ENCODE assay signal across 8 cellular contexts in the genomic region with DNA sequence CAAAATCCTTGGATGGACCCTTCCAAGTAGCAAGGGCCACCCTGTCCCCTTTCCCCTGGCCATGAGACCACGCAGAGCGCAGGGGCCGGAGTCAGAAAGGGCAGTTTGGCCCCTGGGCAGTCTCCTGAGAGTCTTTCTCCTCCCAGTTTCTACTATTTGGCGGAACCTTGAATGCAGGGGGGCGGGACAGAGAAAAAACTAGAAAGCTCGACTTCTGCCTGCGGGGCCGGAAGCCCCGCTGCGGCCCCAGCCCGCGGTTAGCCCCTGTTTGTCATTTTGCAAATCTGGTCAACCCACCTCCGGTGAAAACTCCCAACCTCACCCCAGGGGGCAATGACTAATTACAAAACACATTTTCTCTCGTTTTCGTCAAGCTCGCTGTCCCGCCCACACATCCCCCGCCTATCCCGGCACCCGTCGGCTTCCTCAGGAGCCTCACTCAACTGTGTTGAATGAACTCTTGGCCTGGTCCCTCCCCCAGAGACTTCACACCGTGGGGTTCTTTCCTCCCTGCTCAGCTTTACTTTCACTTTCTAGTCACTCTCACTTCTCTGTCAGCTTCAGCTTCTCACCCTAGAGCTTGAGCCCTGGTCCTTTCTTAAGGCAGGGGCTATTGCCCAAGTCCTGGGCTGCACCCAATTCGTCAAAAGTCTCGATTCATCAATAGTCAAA.
DNase-seq lines count a peak whose midpoint lies in the region; ATAC-seq and TF ChIP-seq lines count a peak whose summit lies in the region.

No MANE protein-coding gene starts in this region.

- H3K4me3 ChIP-seq in AG09309 (ENCODE audit: control insufficient read depth, low read depth, low read length), result peak overlapping the region; percentile 33
- peak overlapping the region; percentile 38 for H3K4me3 ChIP-seq in epithelial cell of esophagus (ENCODE audit: low read length)
- H3K4me3 ChIP-seq in mucosa of rectum (ENCODE audit: low read length in 2 of 2), result peak overlapping the region; percentile 54 to 70

- H3K9me3 ChIP-seq in mucosa of rectum (ENCODE audit: control insufficient read depth in 2 of 2, low read length in 2 of 2), result no peaks in the 10 kb centered on the region

- peaks cover 30 to 34% of the 10 kb centered on the region in 2 donors for H3K4me1 ChIP-seq in mucosa of rectum (ENCODE audit: control insufficient read depth in 2 of 2, insufficient read depth in 2 of 2, low read length in 2 of 2)

- H3K27ac ChIP-seq in mucosa of rectum (ENCODE audit: low read depth in 2 of 2, low read length in 2 of 2), result peak overlapping the region; percentile 60 to 88

- ATAC-seq in GM18870 (IDR thresholded peaks at IDR 0.05; ENCODE audit: unreplicated experiment) (peak; percentile 78), HG03097 (IDR thresholded peaks at IDR 0.05; ENCODE audit: low FRiP score, unreplicated experiment) (peak; percentile 81)

- DNase-seq in AG09309 (ENCODE audit: low read depth) (peak; percentile 84), NOMO-1 treated with DMSO at 0.1 percent for 48 hours (lab: John Stamatoyannopoulos, UW; ENCODE audit: unreplicated experiment) (peak; percentile 99), epithelial cell of esophagus (ENCODE audit: low read depth) (peak; percentile 88)
- DNase-seq in activated CD8-positive, alpha-beta memory T cell treated with anti-CD3 and anti-CD28 coated beads, Interleukin-2, amount 50 U/mL, for 48 hours, result peak; percentile 95
- DNase-seq in stimulated activated CD8-positive, alpha-beta memory T cell treated with anti-CD3 and anti-CD28 coated beads, Interleukin-4, amount 100 ng/mL, for 24 hours (ENCODE audit: low read depth), result peak; percentile 96

- H3K9ac ChIP-seq in mucosa of rectum (ENCODE audit: low read depth in 1 of 2, low read length in 2 of 2), result peak overlapping the region; percentile 63 to 84

- no peaks in the 10 kb centered on the region for H3K36me3 ChIP-seq in mucosa of rectum (ENCODE audit: control insufficient read depth in 2 of 2, insufficient read depth in 2 of 2, low read length in 2 of 2)

- H3K27me3 ChIP-seq in mucosa of rectum (ENCODE audit: control insufficient read depth in 2 of 2, insufficient read depth in 2 of 2, low read length in 2 of 2), result no peaks in the 10 kb centered on the region

- TF ChIP-seq CTCF in AG09309 (IDR thresholded peaks at IDR 0.05; ENCODE audit: control insufficient read depth, insufficient read depth, low read depth, low read length, missing control alignments) (no peak), epithelial cell of esophagus (IDR thresholded peaks at IDR 0.05; ENCODE audit: insufficient read depth, low read depth, low read length, missing control alignments) (no peak)

Comparison
In these comparisons a context has a peak if more than half of its experiments do, and no peak if none do; other contexts are left out.
1. Peak in every context shown above with its lines: DNase-seq, ATAC-seq, H3K4me3 ChIP-seq and H3K27ac ChIP-seq.